Comparison of ENCODE assay signal across 23 cellular contexts in genomic region chr19:44282846-44283245, GRCh38.
"Had no signal": no experiment of that assay in that cellular context is flagged by ENCODE, and none has a peak within 500 bp of the region (broad histone marks: within the 10 kb centered on the region; RNA-seq: fewer than 3 reads in every experiment).

No MANE protein-coding gene starts in this region.

- DNase-seq: activated CD4-positive, alpha-beta T cell treated with anti-CD3 and anti-CD28 coated beads, Interleukin-2, amount 10 ng/mL, durations not matched to agents 7 days and 5 days; activated CD4-positive, CD25-positive, alpha-beta regulatory T cell; activated CD8-positive, alpha-beta memory T cell treated with anti-CD3 and anti-CD28 coated beads for 24 hours; activated gamma-delta T cell treated with Interleukin-2 at 50 U/mL for 16 hours; activated naive CD8-positive, alpha-beta T cell treated with anti-CD3 and anti-CD28 coated beads, Interleukin-2, amount 10 ng/mL, durations not matched to agents 7 days and 5 days; anterior cingulate cortex; brain microvascular endothelial cell; cerebellar nuclear complex; dermis blood vessel endothelial cell; effector memory CD8-positive, alpha-beta T cell; foreskin melanocyte; head of caudate nucleus; immature natural killer cell; left colon; midbrain; small intestine; stimulated activated naive CD8-positive, alpha-beta T cell treated with anti-CD3 and anti-CD28 coated beads, Interleukin-15, Interleukin-2, amounts not matched to agents 100 U/mL and 50 U/mL, for 24 hours; T-helper 2 cell; trophoblast cell had no signal

- H3K27ac Mint-ChIP-seq: activated CD4-positive, alpha-beta T cell treated with anti-CD3 and anti-CD28 coated beads, Interleukin-2, amount 10 ng/mL, durations not matched to agents 7 days and 5 days; activated naive CD8-positive, alpha-beta T cell treated with anti-CD3 and anti-CD28 coated beads, Interleukin-2, amount 10 ng/mL, durations not matched to agents 7 days and 5 days; effector memory CD8-positive, alpha-beta T cell; immature natural killer cell; progenitor cell of endocrine pancreas had no signal

- H3K27me3 Mint-ChIP-seq: activated CD4-positive, alpha-beta T cell treated with anti-CD3 and anti-CD28 coated beads, Interleukin-2, amount 10 ng/mL, durations not matched to agents 7 days and 5 days; activated naive CD8-positive, alpha-beta T cell treated with anti-CD3 and anti-CD28 coated beads, Interleukin-2, amount 10 ng/mL, durations not matched to agents 7 days and 5 days; effector memory CD8-positive, alpha-beta T cell; progenitor cell of endocrine pancreas had no signal

- H3K4me1 ChIP-seq: right atrium auricular region, suprapubic skin had no signal

- H3K4me3 ChIP-seq: lung, right atrium auricular region, suprapubic skin had no signal

- H3K4me1 Mint-ChIP-seq: activated CD4-positive, alpha-beta T cell treated with anti-CD3 and anti-CD28 coated beads, Interleukin-2, amount 10 ng/mL, durations not matched to agents 7 days and 5 days; activated naive CD8-positive, alpha-beta T cell treated with anti-CD3 and anti-CD28 coated beads, Interleukin-2, amount 10 ng/mL, durations not matched to agents 7 days and 5 days; immature natural killer cell had no signal

- H3K27me3 ChIP-seq: brain microvascular endothelial cell, right atrium auricular region, suprapubic skin had no signal

- H3K27ac ChIP-seq: brain microvascular endothelial cell, right atrium auricular region, suprapubic skin had no signal

- H3K4me3 Mint-ChIP-seq: activated CD4-positive, alpha-beta T cell treated with anti-CD3 and anti-CD28 coated beads, Interleukin-2, amount 10 ng/mL, durations not matched to agents 7 days and 5 days; activated naive CD8-positive, alpha-beta T cell treated with anti-CD3 and anti-CD28 coated beads, Interleukin-2, amount 10 ng/mL, durations not matched to agents 7 days and 5 days; effector memory CD8-positive, alpha-beta T cell; immature natural killer cell had no signal

- ATAC-seq: effector memory CD8-positive, alpha-beta T cell; left colon; stimulated activated naive CD8-positive, alpha-beta T cell treated with anti-CD3 and anti-CD28 coated beads, Interleukin-15, Interleukin-2, amounts not matched to agents 100 U/mL and 50 U/mL, for 24 hours had no signal
